ENCODE assay signal across 11 cellular contexts in the genomic region with DNA sequence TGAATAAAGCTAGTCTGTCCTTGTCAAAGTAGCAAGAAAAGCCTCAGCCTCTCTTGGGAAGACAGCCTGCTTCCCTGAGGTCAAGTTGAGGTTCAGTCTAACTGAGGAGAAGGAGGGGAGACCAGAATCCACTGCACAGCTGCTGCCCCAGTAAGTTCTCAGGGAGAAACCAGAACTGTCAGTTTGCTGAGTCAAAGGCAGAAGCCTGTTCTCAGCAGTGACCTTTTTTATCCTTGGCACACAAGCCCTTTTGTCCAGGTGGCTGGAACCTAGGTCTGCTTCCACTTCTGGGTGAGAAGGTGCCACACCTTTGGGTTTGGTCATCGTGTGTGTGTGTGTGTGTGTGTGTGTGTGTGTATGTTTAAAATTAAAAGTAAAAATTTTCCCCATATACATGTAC. TPM values are rescaled to one million over a fixed set of nuclear protein-coding genes. Genes with fewer than 3 reads are reported as not detected.
DNase-seq lines count a peak whose midpoint lies in the region; ATAC-seq and TF ChIP-seq lines count a peak whose summit lies in the region.
"Had no signal": no experiment of that assay in that cellular context is flagged by ENCODE, and none has a peak within 500 bp of the region (broad histone marks: within the 10 kb centered on the region; RNA-seq: fewer than 3 reads in every experiment).

No MANE protein-coding gene starts in this region.

- no peaks in the 10 kb centered on the region for H3K9me3 ChIP-seq in uterus

- intact Hi-C loops in uterus (cut with DNase I; ENCODE audit: low total_unique reads): no loop called here

- no peak for TF ChIP-seq CTCF in neural crest cell (conservative IDR thresholded peaks at IDR 0.05)
- TF ChIP-seq CTCF in uterus (IDR thresholded peaks at IDR 0.05): no peak

- no peak overlapping the region for H3K27ac ChIP-seq in uterus

- no peak for DNase-seq in activated T-cell treated with anti-CD3 and anti-CD28 coated beads, Interleukin-2, amount 50 U/mL, for 72 hours
- DNase-seq in neural crest cell (ENCODE audit: low read depth, low spot score) (no peak), NCI-H2081 treated with DMSO at 0.1 percent for 48 hours (lab: John Stamatoyannopoulos, UW) (no peak), LoVo (ENCODE audit: low spot score) (no peak), NOMO-1 treated with dmso at 0.1 percent for 144 hours (lab: John Stamatoyannopoulos, UW; ENCODE audit: unreplicated experiment) (no peak), uterus (no peak)
- DNase-seq: caudate nucleus, NCI-H2171 treated with DMSO at 0.1 percent for 48 hours, substantia nigra had no signal

- H3K36me3 ChIP-seq in uterus: no peaks in the 10 kb centered on the region

- H3K36me3 Mint-ChIP-seq in activated T-cell treated with anti-CD3 and anti-CD28 coated beads, Interleukin-2, amount 50 U/mL, for 72 hours (ENCODE audit: insufficient read depth in 2 of 2): peaks cover 2 to 3% of the 10 kb centered on the region in 2 donors
- no peaks in the 10 kb centered on the region for H3K36me3 Mint-ChIP-seq in neural crest cell (ENCODE audit: low read depth)

- H3K9me3 Mint-ChIP-seq in activated T-cell treated with anti-CD3 and anti-CD28 coated beads, Interleukin-2, amount 50 U/mL, for 72 hours: no peaks in the 10 kb centered on the region
- no peaks in the 10 kb centered on the region for H3K9me3 Mint-ChIP-seq in neural crest cell

- peak; percentile 22 for ATAC-seq in GM18868 (IDR thresholded peaks at IDR 0.05; ENCODE audit: unreplicated experiment)
- peak; percentile 28 for ATAC-seq in HG02973 (IDR thresholded peaks at IDR 0.05; ENCODE audit: unreplicated experiment)
- ATAC-seq in activated T-cell treated with anti-CD3 and anti-CD28 coated beads, Interleukin-2, amount 50 U/mL, for 72 hours (replicated peaks in 1 of 2): peak in 1 of 2 donors; percentile 15

- H3K27me3 ChIP-seq in uterus: no peaks in the 10 kb centered on the region

- H3K4me3 Mint-ChIP-seq in activated T-cell treated with anti-CD3 and anti-CD28 coated beads, Interleukin-2, amount 50 U/mL, for 72 hours: peak overlapping the region; percentile 72
- H3K4me3 Mint-ChIP-seq in neural crest cell: no peak overlapping the region

- H3K27ac Mint-ChIP-seq in activated T-cell treated with anti-CD3 and anti-CD28 coated beads, Interleukin-2, amount 50 U/mL, for 72 hours: peak overlapping the region; percentile 90
- peak overlapping the region; percentile 27 for H3K27ac Mint-ChIP-seq in neural crest cell (ENCODE audit: unreplicated experiment)

- H3K4me3 ChIP-seq in uterus: no peak overlapping the region

- no peaks in the 10 kb centered on the region for H3K4me1 ChIP-seq in uterus

- TF ChIP-seq POLR2A in uterus (IDR thresholded peaks at IDR 0.05): no peak

- peaks cover 91% of the 10 kb centered on the region for H3K4me1 Mint-ChIP-seq in activated T-cell treated with anti-CD3 and anti-CD28 coated beads, Interleukin-2, amount 50 U/mL, for 72 hours (ENCODE audit: low read depth)
- H3K4me1 Mint-ChIP-seq in neural crest cell: peaks cover 18% of the 10 kb centered on the region

- no peaks in the 10 kb centered on the region for H3K27me3 Mint-ChIP-seq in activated T-cell treated with anti-CD3 and anti-CD28 coated beads, Interleukin-2, amount 50 U/mL, for 72 hours (ENCODE audit: low read depth)
- no peaks in the 10 kb centered on the region for H3K27me3 Mint-ChIP-seq in neural crest cell (ENCODE audit: low read depth)

RNA-seq across cellular contexts. Expression of a gene that starts 15.1 kb away (rescaled TPM):
- 10 to 100 TPM; 51.6 to 55.1 TPM for total RNA-seq in activated T-cell treated with anti-CD3 and anti-CD28 coated beads, Interleukin-2, amount 50 U/mL, for 72 hours
- 29.9 and 32.4 TPM in 2 replicates for total RNA-seq in neural crest cell
- 10 to 100 TPM in 3 of 4 donors, 1 to 10 TPM in 1; 8.7 to 40.2 (median 35.2) TPM for total RNA-seq in uterus
